ENCODE assay signal across 12 cellular contexts in the genomic region with DNA sequence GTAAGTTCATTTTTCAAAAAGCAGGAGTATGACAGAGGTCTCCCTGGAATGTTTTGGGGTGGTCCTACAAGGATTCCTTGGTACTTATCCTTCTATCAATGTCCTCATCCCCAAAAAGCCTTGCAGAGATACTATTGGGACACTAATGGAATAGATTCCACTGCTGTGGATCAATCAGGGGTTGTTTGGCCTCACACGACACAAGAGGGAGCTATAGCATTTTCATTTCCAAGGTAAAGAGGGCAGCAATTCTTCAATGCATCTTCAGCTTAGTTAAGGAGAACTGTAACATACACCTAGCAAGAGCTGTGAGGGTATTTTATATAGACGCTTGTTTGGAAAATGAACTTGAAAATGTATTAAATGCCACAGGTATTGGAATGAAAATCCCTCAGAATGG. TPM values are rescaled to one million over a fixed set of nuclear protein-coding genes. Genes with fewer than 3 reads are reported as not detected.
DNase-seq lines count a peak whose midpoint lies in the region; ATAC-seq and TF ChIP-seq lines count a peak whose summit lies in the region.
"Had no signal": no experiment of that assay in that cellular context is flagged by ENCODE, and none has a peak within 500 bp of the region (broad histone marks: within the 10 kb centered on the region; RNA-seq: fewer than 3 reads in every experiment).

No MANE protein-coding gene starts in this region.

- no peak overlapping the region for H3K9ac ChIP-seq in Karpas-422 (ENCODE audit: low read length)

- H3K36me3 ChIP-seq in Karpas-422 (ENCODE audit: insufficient read depth, low read length) (no peaks in the 10 kb centered on the region), ascending aorta (no peaks in the 10 kb centered on the region)
- H3K36me3 ChIP-seq: prostate gland had no signal

- intact Hi-C loops in ascending aorta (cut with DNase I), result loop anchor here (1.0 kb wide), 1 partner anchor 624 kb away; no protein-coding TSS in a partner anchor

- H3K79me2 ChIP-seq in Karpas-422 (ENCODE audit: low read length), result no peaks in the 10 kb centered on the region

- no peak overlapping the region for H2AFZ ChIP-seq in Karpas-422 (ENCODE audit: low read length)

- no peaks in the 10 kb centered on the region for H3K9me3 ChIP-seq in Karpas-422 (ENCODE audit: low read length)
- no peaks in the 10 kb centered on the region for H3K9me3 ChIP-seq in ascending aorta
- H3K9me3 ChIP-seq: prostate gland had no signal

- DNase-seq in COLO668 (lab: John Stamatoyannopoulos, UW; ENCODE audit: unreplicated experiment), result peak; percentile 2
- peak; percentile 47 for DNase-seq in Karpas-422
- peak; percentile 35 for DNase-seq in astrocyte of the hippocampus (ENCODE audit: low read depth, low spot score)
- peak; percentile 13 for DNase-seq in left kidney (ENCODE audit: low read depth, low spot score)
- DNase-seq in ascending aorta (ENCODE audit: low spot score in 2 of 2), result no peak
- DNase-seq in cerebellar nuclear complex (lab: John Stamatoyannopoulos, UW), result no peak
- no peak for DNase-seq in NCI-H69 (lab: John Stamatoyannopoulos, UW)
- DNase-seq: activated CD8-positive, alpha-beta T cell treated with anti-CD3 and anti-CD28 coated beads for 36 hours; caudate nucleus had no signal

- H3K4me1 ChIP-seq in Karpas-422 (ENCODE audit: low read length) (no peaks in the 10 kb centered on the region), ascending aorta (no peaks in the 10 kb centered on the region)
- H3K4me1 ChIP-seq: prostate gland had no signal

- no peak overlapping the region for H3K4me2 ChIP-seq in Karpas-422 (ENCODE audit: low read depth, low read length, poor library complexity, severe bottlenecking)

- no peaks in the 10 kb centered on the region for H4K20me1 ChIP-seq in Karpas-422 (ENCODE audit: insufficient read depth, low read depth, low read length)

- H3K27me3 ChIP-seq in Karpas-422 (ENCODE audit: low read length) (no peaks in the 10 kb centered on the region), ascending aorta (no peaks in the 10 kb centered on the region)

- no peak overlapping the region for H3K27ac ChIP-seq in Karpas-422 (ENCODE audit: low read length)
- no peak overlapping the region for H3K27ac ChIP-seq in ascending aorta
- H3K27ac ChIP-seq: prostate gland had no signal

- H3K4me3 ChIP-seq in Karpas-422 (ENCODE audit: low read length) (no peak overlapping the region), ascending aorta (no peak overlapping the region)
- H3K4me3 ChIP-seq: prostate gland had no signal

- peak in 1 of 3 experiments; percentile 30 for TF ChIP-seq CTCF in ascending aorta (IDR thresholded peaks at IDR 0.05)

- ATAC-seq in HG03196 (IDR thresholded peaks at IDR 0.05; ENCODE audit: unreplicated experiment), result no peak
- ATAC-seq: activated CD8-positive, alpha-beta T cell treated with anti-CD3 and anti-CD28 coated beads for 36 hours had no signal

- H3K9me2 ChIP-seq in Karpas-422 (replicated peaks; ENCODE audit: insufficient read depth, low read length), result no peaks in the 10 kb centered on the region

RNA-seq across cellular contexts. Expression of a gene that starts 50.9 kb away (rescaled TPM):
- total RNA-seq in Karpas-422 (2014; rRNA removed; shearing (Covaris generic); ENCODE audit: low replicate concordance), result not detected in 2 replicates
- not detected for total RNA-seq in ascending aorta
- total RNA-seq: activated CD8-positive, alpha-beta T cell treated with anti-CD3 and anti-CD28 coated beads for 36 hours; RPMI7951 had no signal

Comparison
In these comparisons a context has a peak if more than half of its experiments do, and no peak if none do; other contexts are left out.
1. DNase-seq: peak in COLO668 (single experiment), Karpas-422 (single experiment), astrocyte of the hippocampus (single experiment) and left kidney (single experiment); none in ascending aorta (0 of 2), cerebellar nuclear complex (0 of 2) and NCI-H69 (single experiment).